Comparison of ENCODE assay signal across 8 cellular contexts in genomic region chr9:19999491-20000057, GRCh38.
DNase-seq lines count a peak whose midpoint lies in the region; ATAC-seq, FAIRE-seq and TF ChIP-seq lines count a peak whose summit lies in the region.

No MANE protein-coding gene starts in this region.

- FAIRE-seq in GM12892 (lab: Jason Lieb, UNC) = peak; percentile 89

- in situ Hi-C loops in astrocyte of the cerebellum (cut with HindIII; ENCODE audit: low sequenced_read_pairs) = no loop called here

- H3K4me3 ChIP-seq in astrocyte of the cerebellum (ENCODE audit: low read depth, low read length) = no peak overlapping the region

- TF ChIP-seq POLR2A in GM12892 (IDR thresholded peaks at IDR 0.05; ENCODE audit: low read depth, low read length) = no peak

- ATAC-seq in GM21737 (IDR thresholded peaks at IDR 0.05; ENCODE audit: unreplicated experiment) = peak; percentile 91

- TF ChIP-seq CTCF in astrocyte of the cerebellum (IDR thresholded peaks at IDR 0.05; ENCODE audit: low read depth, low read length, missing control alignments) = no peak

- DNase-seq in GM12892 (ENCODE audit: insufficient read length) (no peak), LHCN-M2 (ENCODE audit: low read depth) (peak; percentile 100), astrocyte of the cerebellum (ENCODE audit: low read depth) (peak; percentile 19), cerebellar nuclear complex (lab: John Stamatoyannopoulos, UW) (no peak), Kasumi-1 (lab: John Stamatoyannopoulos, UW) (no peak), NCI-H2107 (lab: John Stamatoyannopoulos, UW) (no peak)
- DNase-seq in stimulated activated CD4-positive, alpha-beta T cell treated with anti-CD3 and anti-CD28 coated beads, Interleukin-2, amount 100 ng/mL, for 24 hours = peak; percentile 59 to 66

Comparison
In these comparisons a context has a peak if more than half of its experiments do, and no peak if none do; other contexts are left out.
1. DNase-seq: peak in LHCN-M2 (single experiment), astrocyte of the cerebellum (single experiment) and stimulated activated CD4-positive, alpha-beta T cell treated with anti-CD3 and anti-CD28 coated beads, Interleukin-2, amount 100 ng/mL, for 24 hours (2 of 2); none in GM12892 (single experiment), cerebellar nuclear complex (0 of 2), Kasumi-1 (0 of 2) and NCI-H2107 (single experiment).